ENCODE assay signal across 26 cellular contexts in the genomic region with DNA sequence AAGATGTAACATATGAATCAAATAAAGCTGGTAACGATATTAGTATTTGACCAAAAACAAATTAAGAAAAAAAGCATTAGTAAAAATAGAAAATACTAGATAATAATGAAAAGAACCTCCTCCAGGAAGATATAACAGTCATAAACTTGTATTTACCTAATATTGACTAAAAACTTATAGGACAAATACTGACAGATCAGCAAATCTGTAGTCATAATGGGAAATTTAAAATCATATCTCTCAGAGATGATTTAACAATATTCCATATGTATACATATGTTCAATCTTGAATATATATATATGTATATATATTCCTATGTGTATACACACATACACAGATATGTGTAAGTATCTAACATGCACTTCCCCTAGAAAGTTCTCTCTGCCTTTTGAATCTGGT.
"Had no signal": no experiment of that assay in that cellular context is flagged by ENCODE, and none has a peak within 500 bp of the region (broad histone marks: within the 10 kb centered on the region; RNA-seq: fewer than 3 reads in every experiment).

No MANE protein-coding gene starts in this region.

- H3K27ac ChIP-seq: colonic mucosa, epithelial cell of prostate, esophagus squamous epithelium, gastrocnemius medialis, heart right ventricle, left lung, lower lobe of right lung had no signal

- H3K27me3 ChIP-seq: colonic mucosa, esophagus squamous epithelium, gastrocnemius medialis, heart right ventricle, left lung had no signal

- H3K4me1 ChIP-seq: colonic mucosa, heart right ventricle, left lung, lower lobe of right lung had no signal

- FAIRE-seq: endometrium, islet of Langerhans, keratinocyte had no signal

- H3K36me3 ChIP-seq: colonic mucosa, esophagus squamous epithelium, gastrocnemius medialis, heart right ventricle, left lung, lower lobe of right lung had no signal

- H3K9me3 ChIP-seq: colonic mucosa, esophagus squamous epithelium, gastrocnemius medialis, lower lobe of right lung had no signal

- DNase-seq: colonic mucosa; cortex of kidney; effector CD8-positive, alpha-beta T cell; effector memory CD8-positive, alpha-beta T cell; endodermal cell; erythroblast; esophagus squamous epithelium; foreskin fibroblast; foreskin melanocyte; gastrocnemius medialis; glutamatergic neuron; head of caudate nucleus; heart right ventricle; hippocampal formation; left cardiac atrium; left lung; left ventricle myocardium superior; lower lobe of right lung; mesenchymal stem cell; mucosa of descending colon; naive B cell had no signal

- H3K4me3 ChIP-seq: colonic mucosa, esophagus squamous epithelium, gastrocnemius medialis, heart right ventricle, left lung, lower lobe of right lung, mucosa of descending colon had no signal

- ATAC-seq: effector memory CD8-positive, alpha-beta T cell; esophagus mucosa; gastrocnemius medialis; heart right ventricle; left cardiac atrium; left lung; left ventricle myocardium superior; lower lobe of right lung; mucosa of descending colon had no signal
